In the genomic region with DNA sequence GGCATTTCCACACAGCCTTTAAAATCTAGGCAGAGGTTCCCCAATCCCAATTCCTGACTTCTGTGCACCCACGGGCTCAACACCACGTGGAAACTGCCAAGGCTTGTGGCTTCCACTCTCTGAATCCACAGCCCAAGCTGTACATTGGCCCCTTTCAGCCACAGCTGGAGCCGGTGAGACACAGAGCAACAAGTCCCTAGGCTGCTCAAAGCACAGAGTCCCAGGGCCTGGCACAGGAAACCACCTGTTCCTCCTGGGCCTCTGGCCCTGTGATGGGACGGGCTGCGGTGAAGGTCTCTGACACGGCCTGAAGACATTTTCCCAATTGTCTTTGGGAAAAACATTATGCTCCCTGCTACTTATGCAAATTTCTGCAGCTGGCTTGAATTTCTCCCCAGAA, we compare ENCODE assay signal across 17 cellular contexts.
A peak's percentile ranks its signal among the peaks of the same experiment; 100 is the strongest.
DNase-seq lines count a peak whose midpoint lies in the region; ATAC-seq, FAIRE-seq and TF ChIP-seq lines count a peak whose summit lies in the region.
"Had no signal": no experiment of that assay in that cellular context is flagged by ENCODE, and none has a peak within 500 bp of the region (broad histone marks: within the 10 kb centered on the region; RNA-seq: fewer than 3 reads in every experiment).

No MANE protein-coding gene starts in this region.

- H2BK20ac ChIP-seq in H9 (ENCODE audit: low read depth, low read length, poor library complexity, severe bottlenecking): no peak overlapping the region

- POLR2A ChIA-PET in GM12878 (lab: Charles Lee): no interaction called here

- peak overlapping the region; percentile 71 for H3K4me3 ChIP-seq in OCI-LY3 (ENCODE audit: low read length)
- H3K4me3 ChIP-seq in GM12878: no peak overlapping the region
- no peak overlapping the region for H3K4me3 ChIP-seq in Peyer's patch
- H3K4me3 ChIP-seq: A549 had no signal

- no peak overlapping the region for H4K5ac ChIP-seq in H9 (ENCODE audit: insufficient read length, low read depth, low read length)

- H3T11ph ChIP-seq in H9 (ENCODE audit: low read length): no peak overlapping the region

- RAD21 ChIA-PET in GM12878 (lab: Charles Lee; ENCODE audit: unreplicated experiment): no interaction called here

- CTCF ChIA-PET in GM12878 (lab: Yijun Ruan, JAX): interaction anchor here (0.6 to 1.0 kb wide), 2 partner anchors 19 to 345 kb away, joined by 3 read pairs; no protein-coding TSS in a partner anchor

- no peak for FAIRE-seq in GM12878 (lab: Jason Lieb, UNC)
- FAIRE-seq: A549, D721Med, G401.6 had no signal

- H3K27me3 ChIP-seq in H9 (ENCODE audit: insufficient read depth, low read length): no peaks in the 10 kb centered on the region
- H3K27me3 ChIP-seq in OCI-LY3 (ENCODE audit: low read depth, low read length): no peaks in the 10 kb centered on the region
- H3K27me3 ChIP-seq in GM12878 (replicated peaks in 1 of 2; ENCODE audit: control insufficient read depth in 2 of 2, insufficient read depth in 2 of 2, low read length in 1 of 2): no peaks in the 10 kb centered on the region
- H3K27me3 ChIP-seq in Peyer's patch: no peaks in the 10 kb centered on the region

- no peak overlapping the region for H3K23ac ChIP-seq in H9 (ENCODE audit: insufficient read length, low read depth, low read length)

- TF ChIP-seq CTCF in H9 (conservative IDR thresholded peaks at IDR 0.05): no peak
- no peak for TF ChIP-seq CTCF in OCI-LY3 (IDR thresholded peaks at IDR 0.05; ENCODE audit: low read depth, low read length)
- TF ChIP-seq CTCF in GM12878 (IDR thresholded peaks at IDR 0.05 in 2 of 3, conservative IDR thresholded peaks at IDR 0.05 in 1 of 3; ENCODE audit: control insufficient read depth in 2 of 3, extremely low read depth in 1 of 3, insufficient read depth in 1 of 3, low read depth in 3 of 3, low read length in 3 of 3): no peak
- no peak for TF ChIP-seq CTCF in Peyer's patch (IDR thresholded peaks at IDR 0.05)

- H2AK5ac ChIP-seq in H9 (ENCODE audit: insufficient read length, low read length): no peak overlapping the region

- H2AFZ ChIP-seq in H9 (ENCODE audit: low read length) (no peak overlapping the region), OCI-LY3 (ENCODE audit: low read depth, low read length) (no peak overlapping the region), GM12878 (ENCODE audit: control insufficient read depth, low read depth, low read length) (no peak overlapping the region)

- intact Hi-C loops in GM12878 (cut with micrococcal nuclease; ENCODE audit: unreplicated experiment) (no loop called here), posterior vena cava (cut with DNase I) (no loop called here)

- H3K56ac ChIP-seq in H9 (ENCODE audit: insufficient read length, low read depth, low read length): no peak overlapping the region

- no peaks in the 10 kb centered on the region for H3K79me2 ChIP-seq in H9 (ENCODE audit: insufficient read depth, low read length)
- peaks cover 46% of the 10 kb centered on the region for H3K79me2 ChIP-seq in OCI-LY3 (ENCODE audit: low read length)
- no peaks in the 10 kb centered on the region for H3K79me2 ChIP-seq in GM12878 (ENCODE audit: control insufficient read depth, insufficient read depth, low read length)

- no peaks in the 10 kb centered on the region for H4K20me1 ChIP-seq in H9 (ENCODE audit: control insufficient read depth, insufficient read depth, insufficient read length)
- no peaks in the 10 kb centered on the region for H4K20me1 ChIP-seq in OCI-LY3 (ENCODE audit: insufficient read depth, low read length)
- no peaks in the 10 kb centered on the region for H4K20me1 ChIP-seq in GM12878 (ENCODE audit: control insufficient read depth, insufficient read depth)

- DNase-seq in H9 (peak; percentile 26), GM12878 (ENCODE audit: low read depth, low spot score) (no peak), posterior vena cava (ENCODE audit: low spot score) (peak; percentile 63), NCI-H2227 (lab: John Stamatoyannopoulos, UW; ENCODE audit: unreplicated experiment) (no peak), Peyer's patch (no peak)
- DNase-seq in stimulated activated naive CD4-positive, alpha-beta T cell treated with Interleukin-2 at 50 U/mL for 16 hours (lab: John Stamatoyannopoulos, UW): no peak
- DNase-seq: AML-193; Caco-2; CD4-positive, alpha-beta T cell; GOT3; H7 had no signal

- H3K4me1 ChIP-seq in H9 (ENCODE audit: insufficient read depth, low read length) (no peaks in the 10 kb centered on the region), OCI-LY3 (ENCODE audit: low read length) (0 out of 2 replicates have a peak, but pooled peaks cover 3% of the 10 kb centered on the region), GM12878 (ENCODE audit: control insufficient read depth, insufficient read depth, low read length) (no peaks in the 10 kb centered on the region), Peyer's patch (no peaks in the 10 kb centered on the region)
- H3K4me1 ChIP-seq: A549, Caco-2 had no signal

- 0 out of 3 replicates have a peak, but pooled peaks have one; percentile 21 for ATAC-seq in GM12878
- ATAC-seq: A549 had no signal

- H2BK5ac ChIP-seq in H9 (ENCODE audit: insufficient read length, low read length): no peak overlapping the region

- H3K4me3 Mint-ChIP-seq in H9: no peak overlapping the region
- H3K4me3 Mint-ChIP-seq: CD4-positive, alpha-beta T cell had no signal

- no peak overlapping the region for H2BK120ac ChIP-seq in H9 (ENCODE audit: low read depth, low read length, poor library complexity, severe bottlenecking)

- H3K4ac ChIP-seq in H9 (ENCODE audit: low read depth, low read length): no peak overlapping the region

- H4K91ac ChIP-seq in H9 (ENCODE audit: insufficient read length, low read depth, low read length): no peak overlapping the region

- H3K14ac ChIP-seq in H9 (ENCODE audit: insufficient read depth, low read length): no peak overlapping the region

- H3K4me2 ChIP-seq in H9 (ENCODE audit: insufficient read depth, insufficient read length, low read length): no peak overlapping the region
- peak overlapping the region; percentile 44 for H3K4me2 ChIP-seq in OCI-LY3 (ENCODE audit: low read length)
- H3K4me2 ChIP-seq in GM12878 (ENCODE audit: control insufficient read depth, insufficient read depth): no peak overlapping the region
- H3K4me2 ChIP-seq: A549 had no signal

- TF ChIP-seq POLR2A in GM12878 (IDR thresholded peaks at IDR 0.05; ENCODE audit: low read depth, low read length): no peak
- no peak for TF ChIP-seq POLR2A in Peyer's patch (IDR thresholded peaks at IDR 0.05)

- BruUV-seq in GM12878 (replicated peaks; lab: Mats Ljungman, UMichigan): no TSS peak

- H3K36me3 Mint-ChIP-seq in H9 (ENCODE audit: insufficient read depth in 1 of 3, low read depth in 3 of 3): no peaks in the 10 kb centered on the region

- H3K36me3 ChIP-seq in OCI-LY3 (replicated peaks; ENCODE audit: low read depth, low read length) (peaks cover 13% of the 10 kb centered on the region), GM12878 (ENCODE audit: control insufficient read depth in 2 of 2, insufficient read depth in 2 of 2, low read length in 1 of 2) (no peaks in the 10 kb centered on the region), Peyer's patch (no peaks in the 10 kb centered on the region)

- TF ChIP-seq EP300 in GM12878 (IDR thresholded peaks at IDR 0.05; ENCODE audit: borderline replicate concordance in 1 of 2, control insufficient read depth in 1 of 2, low read depth in 2 of 2, low read length in 2 of 2): no peak

- H3K9me3 ChIP-seq in H9 (ENCODE audit: control insufficient read depth, low read depth, low read length) (no peaks in the 10 kb centered on the region), OCI-LY3 (ENCODE audit: insufficient read depth, low read length) (no peaks in the 10 kb centered on the region), GM12878 (replicated peaks; ENCODE audit: control insufficient read depth, insufficient read depth, low read length) (no peaks in the 10 kb centered on the region), Peyer's patch (no peaks in the 10 kb centered on the region)
- H3K9me3 ChIP-seq: A549, Caco-2 had no signal

- H3K79me1 ChIP-seq in H9 (ENCODE audit: insufficient read depth, low read depth, low read length, poor library complexity, severe bottlenecking): no peaks in the 10 kb centered on the region

- no peak overlapping the region for H3K27ac Mint-ChIP-seq in H9
- H3K27ac Mint-ChIP-seq: CD4-positive, alpha-beta T cell had no signal

- TF ChIP-seq RAD21 in GM12878 (IDR thresholded peaks at IDR 0.05; ENCODE audit: insufficient read depth, low read depth, low read length): no peak

- H3K23me2 ChIP-seq in H9 (ENCODE audit: insufficient read length, low read depth, low read length, poor library complexity, severe bottlenecking): no peaks in the 10 kb centered on the region

- no peak overlapping the region for H3K18ac ChIP-seq in H9 (ENCODE audit: insufficient read length, low read depth, low read length)

- in situ Hi-C loops in GM12878 (cut with MboI): no loop called here

- H3K4me1 Mint-ChIP-seq in H9: peaks cover 0 to 4% of the 10 kb centered on the region in 2 experiments; a peak in 1 of 4 replicates

- H3K9ac ChIP-seq in H9 (ENCODE audit: extremely low read depth, insufficient read length, low read length): no peak overlapping the region
- peak overlapping the region; percentile 43; the same call in 1 of the 2 replicates for H3K9ac ChIP-seq in OCI-LY3 (ENCODE audit: low read length)
- no peak overlapping the region for H3K9ac ChIP-seq in GM12878 (ENCODE audit: control insufficient read depth, insufficient read depth, low read length)

- H2BK15ac ChIP-seq in H9 (ENCODE audit: low read depth, low read length): no peak overlapping the region

- no peak overlapping the region for H2BK12ac ChIP-seq in H9 (ENCODE audit: insufficient read length, low read depth, low read length)

- no peak overlapping the region for H4K8ac ChIP-seq in H9 (replicated peaks; ENCODE audit: insufficient read length, low read depth, low read length)

- SMC1A ChIA-PET in GM12878 (lab: Charles Lee; ENCODE audit: uncharacterized antibody, unreplicated experiment): no interaction called here

- no peaks in the 10 kb centered on the region for H3K9me3 Mint-ChIP-seq in H9

- H3K27ac ChIP-seq in H9 (ENCODE audit: insufficient read length, low read depth, low read length): no peak overlapping the region
- H3K27ac ChIP-seq in OCI-LY3 (ENCODE audit: low read length): no peak overlapping the region
- no peak overlapping the region for H3K27ac ChIP-seq in GM12878 (ENCODE audit: control insufficient read depth, insufficient read depth)
- no peak overlapping the region for H3K27ac ChIP-seq in Peyer's patch
- H3K27ac ChIP-seq: 22Rv1, A549, C4-2B had no signal

- no peaks in the 10 kb centered on the region for H3K27me3 Mint-ChIP-seq in H9 (ENCODE audit: low read depth)
- H3K27me3 Mint-ChIP-seq: CD4-positive, alpha-beta T cell had no signal

- no CpG with 5 or more reads among the region's 6 CpGs for whole genome bisulfite sequencing in H9 (ENCODE audit: extremely low coverage, insufficient read length, low lambda C conversion rate)
- WGBS in GM12878 (ENCODE audit: insufficient coverage, insufficient replicate concordance, low lambda C conversion rate, missing lambda C conversion rate): 50% methylated on average over 6 of the region's 6 CpGs

TF ChIP-seq in GM12878, 131 proteins besides CTCF, POLR2A, EP300 and RAD21:
- no peak for TF ChIP-seq ASH2L (IDR thresholded peaks at IDR 0.05; ENCODE audit: borderline replicate concordance, low read depth)

Comparison
In these comparisons a context has a peak if more than half of its experiments do, and no peak if none do; other contexts are left out.
1. DNase-seq: peak in H9 (single experiment) and posterior vena cava (single experiment); none in GM12878 (single experiment), stimulated activated naive CD4-positive, alpha-beta T cell treated with Interleukin-2 at 50 U/mL for 16 hours (single experiment), NCI-H2227 (single experiment) and Peyer's patch (0 of 3).